ENCODE assay signal across 1 cellular context in genomic region chr2:10057231-10058107, GRCh38.
TF ChIP-seq lines count a peak whose summit lies in the region.

No MANE protein-coding gene starts in this region.

TF ChIP-seq in HepG2, 621 proteins besides CTCF, POLR2A, EP300 and RAD21 (continued from another document and continues in another):
- no peak for TF ChIP-seq GLMP (CRISPR knock-in tag; IDR thresholded peaks at IDR 0.05; ENCODE audit: borderline replicate concordance)
- no peak for TF ChIP-seq ZFYVE20 (CRISPR knock-in tag; IDR thresholded peaks at IDR 0.05; ENCODE audit: borderline replicate concordance, low read depth)
- no peak for TF ChIP-seq ZNF17 (CRISPR knock-in tag; IDR thresholded peaks at IDR 0.05)
- TF ChIP-seq ZBTB10 (CRISPR knock-in tag; IDR thresholded peaks at IDR 0.05; ENCODE audit: borderline replicate concordance): no peak
- peak; percentile 74 for TF ChIP-seq ZNF280B (CRISPR knock-in tag; IDR thresholded peaks at IDR 0.05; ENCODE audit: borderline replicate concordance)
- no peak for TF ChIP-seq DMAP1 (CRISPR knock-in tag; IDR thresholded peaks at IDR 0.05)
- 0 out of 2 replicates have a peak, but pooled peaks have one; percentile 39 for TF ChIP-seq HNF1B (CRISPR knock-in tag; IDR thresholded peaks at IDR 0.05)
- no peak for TF ChIP-seq NFE2 (CRISPR knock-in tag; IDR thresholded peaks at IDR 0.05)
- no peak for TF ChIP-seq E2F5 (CRISPR knock-in tag; conservative IDR thresholded peaks at IDR 0.05)
- no peak for TF ChIP-seq SIN3A (IDR thresholded peaks at IDR 0.05; ENCODE audit: borderline replicate concordance, low read depth, low read length)
- no peak for TF ChIP-seq ATF7 (IDR thresholded peaks at IDR 0.05)
- no peak for TF ChIP-seq ATF7 (CRISPR knock-in tag; IDR thresholded peaks at IDR 0.05)
- no peak for TF ChIP-seq ELF4 (CRISPR knock-in tag; IDR thresholded peaks at IDR 0.05; ENCODE audit: borderline replicate concordance)
- no peak for TF ChIP-seq SCMH1 (CRISPR knock-in tag; IDR thresholded peaks at IDR 0.05; ENCODE audit: borderline replicate concordance)
- TF ChIP-seq FOXP1 (IDR thresholded peaks at IDR 0.05): no peak
- TF ChIP-seq FOXP1 (CRISPR knock-in tag; IDR thresholded peaks at IDR 0.05): no peak
- no peak; the same call in 1 of the 2 replicates for TF ChIP-seq ZNF547 (CRISPR knock-in tag; IDR thresholded peaks at IDR 0.05)
- no peak for TF ChIP-seq JUNB (CRISPR knock-in tag; IDR thresholded peaks at IDR 0.05; ENCODE audit: borderline replicate concordance)
- no peak for TF ChIP-seq ZNF282 (IDR thresholded peaks at IDR 0.05; ENCODE audit: partially characterized antibody)
- TF ChIP-seq SNRNP70 (IDR thresholded peaks at IDR 0.05; ENCODE audit: low read depth, low read length): no peak
- TF ChIP-seq SP1 (IDR thresholded peaks at IDR 0.05): no peak
- TF ChIP-seq SP1 (CRISPR knock-in tag; IDR thresholded peaks at IDR 0.05): no peak
- TF ChIP-seq MTA3 (CRISPR knock-in tag; IDR thresholded peaks at IDR 0.05): no peak
- TF ChIP-seq JUN (CRISPR knock-in tag; IDR thresholded peaks at IDR 0.05): no peak
- TF ChIP-seq BORCS8-MEF2B (CRISPR knock-in tag; IDR thresholded peaks at IDR 0.05): no peak
- no peak for TF ChIP-seq ELF1 (CRISPR knock-in tag; IDR thresholded peaks at IDR 0.05)
- no peak for TF ChIP-seq AHR (CRISPR knock-in tag; IDR thresholded peaks at IDR 0.05)
- no peak for TF ChIP-seq KDM5A (IDR thresholded peaks at IDR 0.05; ENCODE audit: borderline replicate concordance, low read length)
- no peak for TF ChIP-seq TIGD3 (CRISPR knock-in tag; IDR thresholded peaks at IDR 0.05; ENCODE audit: borderline replicate concordance)
- TF ChIP-seq SPEN (CRISPR knock-in tag; IDR thresholded peaks at IDR 0.05; ENCODE audit: low read depth): no peak
- TF ChIP-seq DMTF1 (CRISPR knock-in tag; IDR thresholded peaks at IDR 0.05): no peak
- TF ChIP-seq ZFX (CRISPR knock-in tag; IDR thresholded peaks at IDR 0.05; ENCODE audit: low read depth): peak; percentile 59; the same call in 1 of the 2 replicates
- TF ChIP-seq SRF (IDR thresholded peaks at IDR 0.05; ENCODE audit: low read depth, low read length): no peak
- no peak for TF ChIP-seq ZNF232 (CRISPR knock-in tag; IDR thresholded peaks at IDR 0.05; ENCODE audit: borderline replicate concordance)
- TF ChIP-seq ZSCAN5A (CRISPR knock-in tag; IDR thresholded peaks at IDR 0.05; ENCODE audit: borderline replicate concordance): no peak
- no peak for TF ChIP-seq AHDC1 (CRISPR knock-in tag; IDR thresholded peaks at IDR 0.05; ENCODE audit: borderline replicate concordance)
- TF ChIP-seq CCAR2 (optimal IDR thresholded peaks at IDR 0.05; ENCODE audit: low read depth, low read length): no peak
- no peak for TF ChIP-seq RNF2 (conservative IDR thresholded peaks at IDR 0.05; ENCODE audit: low read depth)
- TF ChIP-seq RBAK (CRISPR knock-in tag; IDR thresholded peaks at IDR 0.05): no peak
- no peak for TF ChIP-seq FOXP4 (CRISPR knock-in tag; IDR thresholded peaks at IDR 0.05)
